ENCODE assay signal across 11 cellular contexts in genomic region chr1:27774654-27775053, GRCh38. TPM values are rescaled to one million over a fixed set of nuclear protein-coding genes. Genes with fewer than 3 reads are reported as not detected.
DNase-seq lines count a peak whose midpoint lies in the region; ATAC-seq and TF ChIP-seq lines count a peak whose summit lies in the region.
"Had no signal": no experiment of that assay in that cellular context is flagged by ENCODE, and none has a peak within 500 bp of the region (broad histone marks: within the 10 kb centered on the region; RNA-seq: fewer than 3 reads in every experiment).

No MANE protein-coding gene starts in this region.

- no peak for TF ChIP-seq EP300 in neural cell (conservative IDR thresholded peaks at IDR 0.05; ENCODE audit: poor library complexity, severe bottlenecking)
- TF ChIP-seq EP300 in ovary (IDR thresholded peaks at IDR 0.05): no peak

- H3K79me2 ChIP-seq in neural cell (replicated peaks; ENCODE audit: insufficient read depth, low read length): peaks cover 30% of the 10 kb centered on the region

- H3K9ac ChIP-seq in colonic mucosa (ENCODE audit: low read depth in 2 of 2, low read length in 2 of 2) (no peak overlapping the region), neural cell (ENCODE audit: low read length) (peak overlapping the region; percentile 98)

- intact Hi-C loops in colonic mucosa (cut with DNase I) (loop anchor here (10.0 kb wide), 1 partner anchor 50 kb away; no protein-coding TSS in a partner anchor), ovary (cut with DNase I) (no loop called here)

- no peak overlapping the region for H3K27ac Mint-ChIP-seq in HFFc6
- no peak overlapping the region for H3K27ac Mint-ChIP-seq in effector memory CD8-positive, alpha-beta T cell
- no peak overlapping the region for H3K27ac Mint-ChIP-seq in activated naive CD4-positive, alpha-beta T cell treated with anti-CD3 and anti-CD28 coated beads, Interleukin-2, amount 50 U/mL, for 72 hours

- H3F3A ChIP-seq in neural cell (ENCODE audit: insufficient read depth, low read length, poor library complexity, severe bottlenecking): no peaks in the 10 kb centered on the region

- TF ChIP-seq RAD21 in neural cell (conservative IDR thresholded peaks at IDR 0.05): no peak

- no peaks in the 10 kb centered on the region for H3K9me3 Mint-ChIP-seq in HFFc6
- no peaks in the 10 kb centered on the region for H3K9me3 Mint-ChIP-seq in effector memory CD8-positive, alpha-beta T cell
- H3K9me3 Mint-ChIP-seq in activated naive CD4-positive, alpha-beta T cell treated with anti-CD3 and anti-CD28 coated beads, Interleukin-2, amount 50 U/mL, for 72 hours: no peaks in the 10 kb centered on the region
- H3K9me3 Mint-ChIP-seq: activated naive CD4-positive, alpha-beta T cell treated with anti-CD3 and anti-CD28 coated beads, Interleukin-2, amount 10 ng/mL, durations not matched to agents 7 days and 5 days had no signal

- no peaks in the 10 kb centered on the region for H4K20me1 ChIP-seq in neural cell (ENCODE audit: insufficient read depth)

- POLR2A ChIA-PET in AG04449 (lab: Yijun Ruan, JAX): no interaction called here

- H3K9me3 ChIP-seq in colonic mucosa: no peaks in the 10 kb centered on the region
- H3K9me3 ChIP-seq in neural cell (ENCODE audit: low read length): no peaks in the 10 kb centered on the region
- H3K9me3 ChIP-seq in ovary: no peaks in the 10 kb centered on the region

- no peaks in the 10 kb centered on the region for H3K9me2 ChIP-seq in neural cell (ENCODE audit: insufficient read depth, low read length)

- no peaks in the 10 kb centered on the region for H3K36me3 ChIP-seq in colonic mucosa
- no peaks in the 10 kb centered on the region for H3K36me3 ChIP-seq in neural cell (ENCODE audit: insufficient read depth, low read length)
- H3K36me3 ChIP-seq in ovary: no peaks in the 10 kb centered on the region

- H3K4me1 Mint-ChIP-seq in HFFc6 (ENCODE audit: low read depth): peaks cover 40% of the 10 kb centered on the region
- peaks cover 13 to 30% of the 10 kb centered on the region in 2 donors for H3K4me1 Mint-ChIP-seq in effector memory CD8-positive, alpha-beta T cell (ENCODE audit: low read depth in 2 of 2)

- peak overlapping the region; percentile 84 for H3K4me2 ChIP-seq in neural cell (ENCODE audit: low read length)

- WGBS in ovary, 3 donors: 64 to 83% (median 66%) methylated on average over 2 of the region's 2 CpGs

- H3K4me1 ChIP-seq in colonic mucosa (peaks cover 6% of the 10 kb centered on the region), ovary (ENCODE audit: insufficient read depth) (peaks cover 3% of the 10 kb centered on the region)

- no peak for DNase-seq in AG04449 (ENCODE audit: low read depth, low spot score)
- DNase-seq in HFFc6: no peak
- DNase-seq in colonic mucosa: no peak
- no peak for DNase-seq in effector memory CD8-positive, alpha-beta T cell
- no peak for DNase-seq in NAMALWA (ENCODE audit: low spot score)
- no peak for DNase-seq in ovary
- DNase-seq in activated naive CD4-positive, alpha-beta T cell treated with anti-CD3 and anti-CD28 coated beads, Interleukin-2, amount 50 U/mL, for 72 hours (ENCODE audit: low spot score in 2 of 2): no peak
- DNase-seq: activated naive CD4-positive, alpha-beta T cell treated with anti-CD3 and anti-CD28 coated beads, Interleukin-2, amount 10 ng/mL, durations not matched to agents 7 days and 5 days; effector memory CD4-positive, alpha-beta T cell; NCI-H748 treated with DMSO at 0.1 percent for 48 hours had no signal

- CTCF ChIA-PET in AG04449 (lab: Yijun Ruan, JAX): interaction anchor here (0.6 to 2.2 kb wide), 7 partner anchors 9 to 104 kb away, joined by 3 to 7 read pairs (median 3); partner anchors contain the start of gene FAM76A

- peaks cover 8% of the 10 kb centered on the region for H3K36me3 Mint-ChIP-seq in HFFc6 (ENCODE audit: low read depth)
- peaks cover 12% of the 10 kb centered on the region for H3K36me3 Mint-ChIP-seq in effector memory CD8-positive, alpha-beta T cell (ENCODE audit: insufficient read depth)
- peaks cover 5 to 13% of the 10 kb centered on the region in 2 donors for H3K36me3 Mint-ChIP-seq in activated naive CD4-positive, alpha-beta T cell treated with anti-CD3 and anti-CD28 coated beads, Interleukin-2, amount 50 U/mL, for 72 hours

- TF ChIP-seq CTCF in AG04449 (IDR thresholded peaks at IDR 0.05; ENCODE audit: insufficient read depth, low read length, missing control alignments): no peak
- no peak for TF ChIP-seq CTCF in HFFc6 (IDR thresholded peaks at IDR 0.05)
- TF ChIP-seq CTCF in colonic mucosa (IDR thresholded peaks at IDR 0.05): no peak
- no peak for TF ChIP-seq CTCF in neural cell (IDR thresholded peaks at IDR 0.05; ENCODE audit: poor library complexity, severe bottlenecking)
- TF ChIP-seq CTCF in ovary (IDR thresholded peaks at IDR 0.05): no peak

- peak overlapping the region; percentile 21 for H3K4me3 ChIP-seq in AG04449 (ENCODE audit: low read depth, low read length)
- peak overlapping the region; percentile 98 for H3K4me3 ChIP-seq in colonic mucosa
- peak overlapping the region; percentile 100 for H3K4me3 ChIP-seq in neural cell (ENCODE audit: low read length)
- H3K4me3 ChIP-seq in ovary: no peak overlapping the region

- peak overlapping the region; percentile 99 for H3K4me3 Mint-ChIP-seq in HFFc6
- no peak overlapping the region for H3K4me3 Mint-ChIP-seq in effector memory CD8-positive, alpha-beta T cell

- no peaks in the 10 kb centered on the region for H3K27me3 ChIP-seq in colonic mucosa
- no peaks in the 10 kb centered on the region for H3K27me3 ChIP-seq in neural cell (ENCODE audit: insufficient read depth, low read depth, low read length)
- no peaks in the 10 kb centered on the region for H3K27me3 ChIP-seq in ovary

- no peak overlapping the region for H3K27ac ChIP-seq in colonic mucosa
- H3K27ac ChIP-seq in neural cell (ENCODE audit: low read length): peak overlapping the region; percentile 93
- no peak overlapping the region for H3K27ac ChIP-seq in ovary

- no peak overlapping the region for H2AFZ ChIP-seq in neural cell (ENCODE audit: low read depth, low read length)

- no peak for TF ChIP-seq POLR2A in ovary (IDR thresholded peaks at IDR 0.05)

- H3K27me3 Mint-ChIP-seq in HFFc6 (ENCODE audit: insufficient read depth): no peaks in the 10 kb centered on the region; the same call in 1 of the 2 replicates
- H3K27me3 Mint-ChIP-seq in effector memory CD8-positive, alpha-beta T cell: no peaks in the 10 kb centered on the region
- H3K27me3 Mint-ChIP-seq: activated naive CD4-positive, alpha-beta T cell treated with anti-CD3 and anti-CD28 coated beads, Interleukin-2, amount 10 ng/mL, durations not matched to agents 7 days and 5 days had no signal

- no peak for ATAC-seq in effector memory CD8-positive, alpha-beta T cell (replicated peaks)
- no peak for ATAC-seq in activated naive CD4-positive, alpha-beta T cell treated with anti-CD3 and anti-CD28 coated beads, Interleukin-2, amount 50 U/mL, for 72 hours

TF ChIP-seq in neural cell, 6 proteins besides CTCF, POLR2A, EP300 and RAD21 (continues in another document):
- TF ChIP-seq POLR2AphosphoS5 (IDR thresholded peaks at IDR 0.05) (no peak), SMC3 (conservative IDR thresholded peaks at IDR 0.05; ENCODE audit: poor library complexity) (no peak), TAF1 (IDR thresholded peaks at IDR 0.05; ENCODE audit: low read depth) (no peak), EZH2 (IDR thresholded peaks at IDR 0.05; ENCODE audit: borderline replicate concordance, insufficient read depth, low read length, poor library complexity, severe bottlenecking) (no peak)

RNA-seq across cellular contexts. Expression of gene STX12, which starts 1.6 kb away (rescaled TPM):
- total RNA-seq in HFFc6 (2021; fragmentation: NEBNext Ultra II Directional; extraction: Animal tissue kit (Norgen Biotek cat#: 25700)): 10 to 100 TPM; 38.6 to 58.1 (median 46.2) TPM
- total RNA-seq in colonic mucosa (10 to 100 TPM; 49.2 to 65.0 TPM), ovary (10 to 100 TPM; 34.3 to 45.7 (median 41.2) TPM)
- polyA plus RNA-seq in neural cell (149 and 171 TPM in 2 replicates), ovary (10 to 100 TPM; 23.9 to 74.8 TPM)
- 135 and 147 TPM in 2 replicates for polyA minus RNA-seq in neural cell
- 10 to 100 TPM; 35.2 to 41.0 TPM for total RNA-seq in activated naive CD4-positive, alpha-beta T cell treated with anti-CD3 and anti-CD28 coated beads, Interleukin-2, amount 50 U/mL, for 72 hours

RNA-seq across cellular contexts. Expression of gene FAM76A, which starts 48.9 kb away (rescaled TPM):
- total RNA-seq in HFFc6 (2021; fragmentation: NEBNext Ultra II Directional; extraction: Animal tissue kit (Norgen Biotek cat#: 25700)): 1 to 10 TPM; 6.7 to 9.2 (median 7.8) TPM
- total RNA-seq in colonic mucosa (10 to 100 TPM; 10.5 to 11.3 TPM), ovary (10 to 100 TPM in 5 of 7 donors, 1 to 10 TPM in 2; 9.2 to 20.3 (median 15.7) TPM)
- polyA plus RNA-seq in neural cell (11.1 and 14.5 TPM in 2 replicates), ovary (1 to 10 TPM; 6.0 to 7.5 TPM)
- polyA minus RNA-seq in neural cell: 14.9 and 17.0 TPM in 2 replicates
- total RNA-seq in activated naive CD4-positive, alpha-beta T cell treated with anti-CD3 and anti-CD28 coated beads, Interleukin-2, amount 50 U/mL, for 72 hours: 10 to 100 TPM in 1 of 2 donors, 1 to 10 TPM in 1; 5.7 to 10.4 TPM

RNA-seq across cellular contexts. Expression of gene PPP1R8, which starts 55.9 kb away (rescaled TPM):
- total RNA-seq in HFFc6 (2021; fragmentation: NEBNext Ultra II Directional; extraction: Animal tissue kit (Norgen Biotek cat#: 25700)): 10 to 100 TPM; 38.1 to 45.3 (median 39.1) TPM
- total RNA-seq in colonic mucosa (10 to 100 TPM; 31.8 to 39.2 TPM), ovary (10 to 100 TPM; 24.9 to 49.0 (median 37.9) TPM)
- polyA plus RNA-seq in neural cell (90.1 and 106 TPM in 2 replicates), ovary (10 to 100 TPM; 33.8 to 37.4 TPM)
- polyA minus RNA-seq in neural cell: 63.2 and 63.5 TPM in 2 replicates
- 10 to 100 TPM; 28.3 to 52.0 TPM for total RNA-seq in activated naive CD4-positive, alpha-beta T cell treated with anti-CD3 and anti-CD28 coated beads, Interleukin-2, amount 50 U/mL, for 72 hours
